18 cellular contexts compared by ENCODE assay signal in the genomic region with DNA sequence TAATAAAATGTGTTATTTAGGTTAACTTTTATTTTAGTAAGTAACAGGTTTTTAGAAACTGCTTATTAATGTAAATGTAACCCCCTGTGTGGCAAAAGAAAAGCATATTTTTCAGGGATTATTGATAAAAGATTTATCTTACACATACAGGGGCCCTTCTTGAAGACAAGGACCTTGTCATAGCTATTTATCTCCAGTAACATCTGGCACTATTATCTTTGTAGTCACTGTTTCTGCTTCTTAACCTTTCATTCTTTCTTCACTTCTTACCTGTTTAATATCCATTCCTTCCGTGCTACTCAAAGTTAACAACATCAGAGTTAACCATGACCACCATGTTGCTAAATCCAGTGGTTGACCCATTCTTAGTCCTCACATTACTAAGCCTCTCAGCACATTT.
A peak's percentile ranks its signal among the peaks of the same experiment; 100 is the strongest.
DNase-seq lines count a peak whose midpoint lies in the region; ATAC-seq, FAIRE-seq and TF ChIP-seq lines count a peak whose summit lies in the region.
"Had no signal": no experiment of that assay in that cellular context is flagged by ENCODE, and none has a peak within 500 bp of the region (broad histone marks: within the 10 kb centered on the region; RNA-seq: fewer than 3 reads in every experiment).

No MANE protein-coding gene starts in this region.

- H3K36me3 ChIP-seq in HUES6 (ENCODE audit: control insufficient read depth, insufficient read depth, low read length) (no peaks in the 10 kb centered on the region; the same call in 1 of the 2 replicates), H1 (ENCODE audit: control insufficient read depth in 2 of 4, insufficient read depth in 4 of 4, low read length in 3 of 4) (peaks cover 0 to 8% (median 3%) of the 10 kb centered on the region in 4 experiments; a peak in 3 of 8 replicates), iPS-20b (ENCODE audit: insufficient read depth, low read depth, low read length) (no peaks in the 10 kb centered on the region; the same call in 1 of the 2 replicates)
- H3K36me3 ChIP-seq: BE2C had no signal

- H4K5ac ChIP-seq in H1 (ENCODE audit: insufficient read length, low read depth, low read length): peak overlapping the region; percentile 68

- no peak for FAIRE-seq in H1 (lab: Jason Lieb, UNC)
- FAIRE-seq: A549, GM12892, H54, HTR-8/SVneo had no signal

- H4K91ac ChIP-seq in H1 (replicated peaks; ENCODE audit: insufficient read length, low read length): peak overlapping the region; percentile 3

- peak overlapping the region; percentile 10 for H2BK120ac ChIP-seq in H1 (replicated peaks; ENCODE audit: low read depth, low read length)

- no peak overlapping the region for H2AFZ ChIP-seq in H1 (ENCODE audit: low read length)

- no peak overlapping the region for H3K23ac ChIP-seq in H1 (ENCODE audit: insufficient read length)

- no peaks in the 10 kb centered on the region for H3K27me3 ChIP-seq in HUES6 (ENCODE audit: control insufficient read depth, insufficient read depth, low read length)
- H3K27me3 ChIP-seq in H1 (replicated peaks in 1 of 4; ENCODE audit: control insufficient read depth in 3 of 4, extremely low read depth in 1 of 4, insufficient read depth in 3 of 4, low read length in 3 of 4): no peaks in the 10 kb centered on the region
- H3K27me3 ChIP-seq in iPS-20b (ENCODE audit: insufficient read depth, low read length): no peaks in the 10 kb centered on the region
- H3K27me3 ChIP-seq: BE2C had no signal

- H4K20me1 ChIP-seq in H1 (replicated peaks in 1 of 2; ENCODE audit: control insufficient read depth in 1 of 2, insufficient read depth in 2 of 2, low read length in 2 of 2): no peaks in the 10 kb centered on the region

- peak overlapping the region; percentile 56; the same call in 1 of the 2 replicates for H2BK20ac ChIP-seq in H1 (ENCODE audit: low read length)

- peak overlapping the region; percentile 94 for H3K4ac ChIP-seq in H1 (replicated peaks; ENCODE audit: insufficient read length, low read depth, low read length)

- H3K56ac ChIP-seq in H1 (replicated peaks; ENCODE audit: insufficient read length, low read depth, low read length): no peak overlapping the region

- H3K9ac ChIP-seq in HUES6 (ENCODE audit: low read length) (no peak overlapping the region), H1 (replicated peaks in 1 of 4; ENCODE audit: extremely low read depth in 1 of 4, low read depth in 3 of 4, low read length in 3 of 4) (no peak overlapping the region), iPS-20b (ENCODE audit: low read depth, low read length) (peak overlapping the region; percentile 51; the same call in 1 of the 2 replicates)

- H2BK12ac ChIP-seq in H1 (ENCODE audit: low read depth, low read length): peak overlapping the region; percentile 29

- no peak overlapping the region for H3K14ac ChIP-seq in H1 (ENCODE audit: insufficient read length)

- ATAC-seq in HG03196 (IDR thresholded peaks at IDR 0.05; ENCODE audit: unreplicated experiment) (no peak), HG03045 (IDR thresholded peaks at IDR 0.05; ENCODE audit: unreplicated experiment) (no peak)
- ATAC-seq: A549 had no signal

- peak overlapping the region; percentile 76; the same call in 1 of the 2 replicates for H3K18ac ChIP-seq in H1 (ENCODE audit: extremely low read depth, low read length)

- peaks cover 22% of the 10 kb centered on the region for H3K9me3 ChIP-seq in HUES6 (ENCODE audit: control insufficient read depth, insufficient read depth, low read depth, low read length)
- peaks cover 8 to 16% of the 10 kb centered on the region in 2 experiments; a peak in 3 of 4 replicates for H3K9me3 ChIP-seq in H1 (ENCODE audit: insufficient read depth in 2 of 2, low read depth in 1 of 2, low read length in 1 of 2)
- H3K9me3 ChIP-seq in iPS-20b (ENCODE audit: insufficient read depth, low read depth, low read length): peaks cover 24% of the 10 kb centered on the region
- H3K9me3 ChIP-seq: BE2C had no signal

- no peaks in the 10 kb centered on the region; the same call in 1 of the 2 replicates for H3K23me2 ChIP-seq in H1 (ENCODE audit: low read depth, low read length)

- POLR2A ChIA-PET in H1 (lab: Charles Lee; ENCODE audit: partially characterized antibody): interaction anchor here (1.1 to 1.7 kb wide), 2 partner anchors 16 to 17 kb away, joined by 3 to 5 read pairs; no protein-coding TSS in a partner anchor

- no peaks in the 10 kb centered on the region for H3K79me1 ChIP-seq in H1 (ENCODE audit: low read depth, low read length)

- H3K4me3 ChIP-seq in HUES6 (ENCODE audit: low read depth, low read length) (no peak overlapping the region), H1 (ENCODE audit: extremely low read depth in 1 of 4, insufficient read depth in 2 of 4, low read depth in 3 of 4, low read length in 4 of 4) (peak overlapping the region in 1 of 4 experiments; percentile 41; a peak in 1 of 8 replicates), iPS-20b (ENCODE audit: low read length) (0 out of 2 replicates have a peak overlapping the region, but pooled peaks have one; percentile 3)
- H3K4me3 ChIP-seq: A549 had no signal

- no peak overlapping the region; a peak in 1 of 4 replicates for H3K4me2 ChIP-seq in H1 (ENCODE audit: insufficient read depth in 1 of 2, low read depth in 2 of 2, low read length in 2 of 2)
- H3K4me2 ChIP-seq: A549 had no signal

- WGBS in H1 (ENCODE audit: extremely low coverage in 1 of 2, insufficient coverage in 1 of 2, insufficient read length in 1 of 2, insufficient replicate concordance in 2 of 2, low coverage in 1 of 2, low lambda C conversion rate in 2 of 2, missing lambda C conversion rate in 1 of 2), 2 experiments: 81% methylated on average over 1 of the region's 1 CpG; no CpG with 5 or more reads in 1 of the 2 experiments

- H3K4me1 ChIP-seq in HUES6 (ENCODE audit: control insufficient read depth, insufficient read depth, low read length): peaks cover 28% of the 10 kb centered on the region
- peaks cover 4 to 19% (median 8%) of the 10 kb centered on the region in 4 experiments; a peak in 5 of 7 replicates for H3K4me1 ChIP-seq in H1 (replicated peaks in 1 of 4; ENCODE audit: control insufficient read depth in 3 of 4, insufficient read depth in 4 of 4, low read length in 3 of 4)
- H3K4me1 ChIP-seq in iPS-20b (ENCODE audit: insufficient read depth, low read length): peaks cover 30% of the 10 kb centered on the region; the same call in 1 of the 2 replicates
- H3K4me1 ChIP-seq: A549, BE2C had no signal

- CTCF ChIA-PET in H1 (lab: Charles Lee; ENCODE audit: partially characterized antibody): no interaction called here

- peak overlapping the region; percentile 98 for H3K27ac ChIP-seq in HUES6 (ENCODE audit: low read depth, low read length)
- peak overlapping the region; percentile 58; the same call in 1 of the 2 replicates for H3K27ac ChIP-seq in H1 (ENCODE audit: low read depth, low read length)
- H3K27ac ChIP-seq in iPS-20b (ENCODE audit: low read length): peak overlapping the region; percentile 70
- H3K27ac ChIP-seq: A549, C4-2B had no signal

- no peak for TF ChIP-seq RAD21 in H1 (IDR thresholded peaks at IDR 0.05 in 1 of 2, conservative IDR thresholded peaks at IDR 0.05 in 1 of 2; ENCODE audit: low read depth in 2 of 2, low read length in 2 of 2)

- no peak overlapping the region for H2BK15ac ChIP-seq in H1 (ENCODE audit: low read length)

- no peak overlapping the region for H4K8ac ChIP-seq in H1 (ENCODE audit: extremely low read depth, insufficient read depth, low read length)

- no peaks in the 10 kb centered on the region for H3K79me2 ChIP-seq in H1 (ENCODE audit: control insufficient read depth in 1 of 2, insufficient read depth in 2 of 2, low read length in 2 of 2)

- DNase-seq in H1 (ENCODE audit: low read depth in 1 of 2, low spot score in 2 of 2): no peak
- no peak for DNase-seq in DMS153 treated with DMSO at 0.1 percent for 48 hours (lab: John Stamatoyannopoulos, UW; ENCODE audit: unreplicated experiment)
- DNase-seq: BE2C; CD4-positive, alpha-beta memory T cell; DMS153; DND-41; GDM1; IMR-90; KG1 had no signal

- no peak for TF ChIP-seq POLR2A in H1 (IDR thresholded peaks at IDR 0.05; ENCODE audit: control extremely low read depth in 1 of 2, low read depth in 2 of 2, low read length in 2 of 2)

- H2BK5ac ChIP-seq in H1 (ENCODE audit: low read depth, low read length): peak overlapping the region; percentile 85; the same call in 1 of the 2 replicates

- TF ChIP-seq EP300 in H1 (IDR thresholded peaks at IDR 0.05; ENCODE audit: borderline replicate concordance in 1 of 2, low read depth in 2 of 2, low read length in 2 of 2): no peak

- H2AK5ac ChIP-seq in H1 (ENCODE audit: low read depth, low read length): no peak overlapping the region

- TF ChIP-seq CTCF in H1 (IDR thresholded peaks at IDR 0.05; ENCODE audit: control extremely low read depth in 1 of 3, insufficient read depth in 1 of 3, low read depth in 1 of 3, low read length in 3 of 3): no peak

TF ChIP-seq in H1, 55 proteins besides CTCF, POLR2A, EP300 and RAD21:
- TF ChIP-seq SUZ12 (IDR thresholded peaks at IDR 0.05; ENCODE audit: low read length) (no peak), JUND (IDR thresholded peaks at IDR 0.05; ENCODE audit: low read length) (no peak), TBP (IDR thresholded peaks at IDR 0.05; ENCODE audit: low read depth, low read length) (no peak)
